Comparison of ENCODE assay signal across 10 cellular contexts in the genomic region with DNA sequence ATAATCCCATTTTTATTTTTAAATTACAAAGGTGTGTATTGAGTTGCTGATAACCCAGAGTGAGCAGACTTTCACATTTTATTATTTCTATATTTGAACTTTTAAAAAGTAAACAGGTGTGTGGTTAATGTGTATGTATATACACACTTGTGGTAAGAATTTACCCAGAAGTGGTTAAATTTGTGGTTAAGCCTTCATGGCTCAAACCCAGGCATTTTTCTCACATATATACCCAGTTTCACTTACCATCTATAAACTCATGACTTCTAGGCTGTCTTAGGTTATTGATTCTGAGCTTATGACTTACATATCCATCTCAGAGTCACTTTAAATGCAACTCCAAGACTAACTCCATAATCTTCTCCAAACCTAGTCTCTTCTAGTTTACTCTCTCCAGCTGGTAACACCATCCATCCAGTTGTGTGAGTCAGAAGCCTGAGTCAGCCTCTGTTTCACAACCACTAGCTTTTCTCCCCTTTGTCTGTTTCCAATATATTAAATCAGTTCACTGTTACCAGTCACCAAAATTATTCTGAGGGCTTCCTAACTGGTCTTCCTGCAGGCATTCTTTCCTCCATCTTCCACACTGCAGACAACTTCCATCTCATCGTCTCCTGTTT. TPM values are rescaled to one million over a fixed set of nuclear protein-coding genes. Genes with fewer than 3 reads are reported as not detected.
DNase-seq lines count a peak whose midpoint lies in the region; ATAC-seq and TF ChIP-seq lines count a peak whose summit lies in the region.
"Had no signal": no experiment of that assay in that cellular context is flagged by ENCODE, and none has a peak within 500 bp of the region (broad histone marks: within the 10 kb centered on the region; RNA-seq: fewer than 3 reads in every experiment).

No MANE protein-coding gene starts in this region.

- no peaks in the 10 kb centered on the region for H3K9me3 ChIP-seq in ascending aorta

- no peak overlapping the region for H3K4me3 ChIP-seq in AG10803 (ENCODE audit: low read length)
- no peak overlapping the region for H3K4me3 ChIP-seq in fibroblast of the aortic adventitia (ENCODE audit: low read depth, low read length)
- no peak overlapping the region for H3K4me3 ChIP-seq in ascending aorta

- H3K27me3 ChIP-seq in ascending aorta, result no peaks in the 10 kb centered on the region

- TF ChIP-seq CTCF in AG10803 (conservative IDR thresholded peaks at IDR 0.05; ENCODE audit: low read length), result no peak
- TF ChIP-seq CTCF in fibroblast of the aortic adventitia (IDR thresholded peaks at IDR 0.05; ENCODE audit: insufficient read depth, low read length), result no peak
- no peak for TF ChIP-seq CTCF in ascending aorta (IDR thresholded peaks at IDR 0.05)

- H3K4me1 ChIP-seq in ascending aorta, result no peaks in the 10 kb centered on the region

- H3K27ac ChIP-seq in ascending aorta, result peak overlapping the region in 1 of 2 donors; percentile 27

- DNase-seq in AG10803 (ENCODE audit: low read depth), result peak; percentile 82
- DNase-seq in M059J (ENCODE audit: low read depth), result peak; percentile 24
- peak; percentile 90 for DNase-seq in fibroblast of the aortic adventitia (ENCODE audit: low read depth)
- DNase-seq in ascending aorta (ENCODE audit: low spot score in 2 of 2), result no peak
- DNase-seq in RKO (ENCODE audit: low spot score), result no peak
- no peak for DNase-seq in stimulated activated naive CD4-positive, alpha-beta T cell treated with Interleukin-2 at 50 U/mL for 16 hours (lab: John Stamatoyannopoulos, UW)
- DNase-seq in NCI-H345 (lab: John Stamatoyannopoulos, UW), result no peak
- DNase-seq: activated CD4-positive, CD25-positive, alpha-beta regulatory T cell; central memory CD4-positive, alpha-beta T cell had no signal

- intact Hi-C loops in ascending aorta (cut with DNase I), result no loop called here

- ATAC-seq in GM21529 (IDR thresholded peaks at IDR 0.05; ENCODE audit: unreplicated experiment), result peak; percentile 78

- peaks cover 17 to 22% of the 10 kb centered on the region in 2 donors for H3K36me3 ChIP-seq in ascending aorta

RNA-seq across cellular contexts. Expression of a gene that starts 20.2 kb away (rescaled TPM):
- 0.64 and 0.99 TPM in 2 replicates for total RNA-seq in M059J (2014; rRNA removed; shearing (Covaris generic))
- total RNA-seq in fibroblast of the aortic adventitia (ENCODE audit: low replicate concordance) (0.90 and 23.0 TPM in 2 replicates), ascending aorta (0.64 TPM)

RNA-seq across cellular contexts. Expression of a gene that starts 36.7 kb away (rescaled TPM):
- total RNA-seq in M059J (2014; rRNA removed; shearing (Covaris generic)), result 19.2 and 24.2 TPM in 2 replicates
- total RNA-seq in fibroblast of the aortic adventitia (ENCODE audit: low replicate concordance) (18.2 and 22.5 TPM in 2 replicates), ascending aorta (60.3 TPM)

Comparison
In these comparisons a context has a peak if more than half of its experiments do, and no peak if none do; other contexts are left out.
1. DNase-seq: peak in AG10803 (single experiment), M059J (single experiment) and fibroblast of the aortic adventitia (single experiment); none in ascending aorta (0 of 2), RKO (single experiment), stimulated activated naive CD4-positive, alpha-beta T cell treated with Interleukin-2 at 50 U/mL for 16 hours (single experiment) and NCI-H345 (single experiment).